20 cellular contexts compared by ENCODE assay signal in the genomic region with DNA sequence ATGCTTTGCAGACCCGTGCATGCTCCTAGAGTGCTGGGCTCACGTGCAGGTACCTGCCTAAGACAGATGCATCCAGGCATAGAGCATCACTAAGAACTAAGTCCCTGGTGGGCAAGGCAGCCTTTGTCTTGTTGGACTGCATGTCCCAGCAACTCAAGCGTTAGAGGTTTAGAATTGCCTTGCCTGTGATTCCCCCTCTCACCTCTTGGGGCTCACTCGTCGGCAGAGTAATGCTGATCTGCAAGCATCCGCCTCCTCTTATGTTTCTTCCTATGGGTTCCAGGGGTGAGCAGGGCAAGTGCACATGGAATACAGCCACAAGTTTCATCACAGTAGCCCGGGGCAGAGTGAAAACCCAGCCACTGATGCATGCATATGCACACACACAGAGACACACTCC.
DNase-seq lines count a peak whose midpoint lies in the region; ATAC-seq, FAIRE-seq and TF ChIP-seq lines count a peak whose summit lies in the region.
"Had no signal": no experiment of that assay in that cellular context is flagged by ENCODE, and none has a peak within 500 bp of the region (broad histone marks: within the 10 kb centered on the region; RNA-seq: fewer than 3 reads in every experiment).

No MANE protein-coding gene starts in this region.

- H3K4me1 ChIP-seq in NT2/D1 (ENCODE audit: insufficient read depth, insufficient read length) (peaks cover 2% of the 10 kb centered on the region), breast epithelium (no peaks in the 10 kb centered on the region)

- CTCF ChIA-PET in AG04450 (lab: Charles Lee), result no interaction called here

- ATAC-seq in HG02623 (IDR thresholded peaks at IDR 0.05; ENCODE audit: unreplicated experiment), result no peak

- no peaks in the 10 kb centered on the region for H3K4me1 Mint-ChIP-seq in T-helper 2 cell treated with Interferon-gamma antibody and Interleukin-4, amounts not matched to agents 5 μg/mL and 100 μg/mL, for 36 hours (ENCODE audit: low read depth)
- H3K4me1 Mint-ChIP-seq: activated naive CD4-positive, alpha-beta T cell treated with anti-CD3 and anti-CD28 coated beads, Interleukin-2, amount 10 ng/mL, durations not matched to agents 7 days and 5 days; brain; nephron progenitor cell had no signal

- no peaks in the 10 kb centered on the region for H3K27me3 Mint-ChIP-seq in T-helper 2 cell treated with Interferon-gamma antibody and Interleukin-4, amounts not matched to agents 5 μg/mL and 100 μg/mL, for 36 hours (ENCODE audit: low read depth)
- H3K27me3 Mint-ChIP-seq: activated naive CD4-positive, alpha-beta T cell treated with anti-CD3 and anti-CD28 coated beads, Interleukin-2, amount 10 ng/mL, durations not matched to agents 7 days and 5 days; brain had no signal

- intact Hi-C loops in breast epithelium (cut with DNase I; ENCODE audit: low total_unique reads), result no loop called here

- POLR2A ChIA-PET in AG04450 (lab: Yijun Ruan, JAX), result no interaction called here

- TF ChIP-seq CTCF in AG04450 (IDR thresholded peaks at IDR 0.05; ENCODE audit: low read depth, low read length) (peak; percentile 45), fibroblast of villous mesenchyme (IDR thresholded peaks at IDR 0.05; ENCODE audit: insufficient read depth, low read depth, low read length) (peak; percentile 34), breast epithelium (IDR thresholded peaks at IDR 0.05) (no peak)

- no peak overlapping the region for H3K27ac ChIP-seq in AG04450 (ENCODE audit: low read depth, low read length)
- H3K27ac ChIP-seq in breast epithelium, result no peak overlapping the region
- H3K27ac ChIP-seq: GM23248 had no signal

- no peak for DNase-seq in AG04450 (ENCODE audit: low read depth, low spot score)
- DNase-seq in GM19239 (ENCODE audit: insufficient read length, low spot score), result peak; percentile 1
- peak; percentile 0 for DNase-seq in NT2/D1 (ENCODE audit: low read depth, low spot score)
- peak; percentile 0 for DNase-seq in fibroblast of villous mesenchyme (ENCODE audit: low read depth)
- DNase-seq in T-helper 2 cell treated with Interferon-gamma antibody and Interleukin-4, amounts not matched to agents 5 μg/mL and 100 μg/mL, for 36 hours (ENCODE audit: low spot score), result no peak
- DNase-seq in NCI-H526 (lab: John Stamatoyannopoulos, UW), result no peak
- no peak for DNase-seq in breast epithelium (ENCODE audit: low spot score in 2 of 2)
- DNase-seq: activated CD4-positive, CD25-positive, alpha-beta regulatory T cell; activated CD8-positive, alpha-beta memory T cell treated with anti-CD3 and anti-CD28 coated beads, Interleukin-2, amount 50 U/mL, for 4 hours; activated naive CD4-positive, alpha-beta T cell treated with anti-CD3 and anti-CD28 coated beads, Interleukin-2, amount 10 ng/mL, durations not matched to agents 7 days and 5 days; GM23248; KBM-7; NCI-H1694 treated with DMSO at 0.1 percent for 48 hours; NCI-H524; nephron progenitor cell; retina; stimulated activated CD8-positive, alpha-beta memory T cell treated with anti-CD3 and anti-CD28 coated beads, Interleukin-4, amount 100 ng/mL, for 48 hours had no signal

- no peak overlapping the region for H3K9ac ChIP-seq in NT2/D1 (ENCODE audit: insufficient read length, low read depth)
- H3K9ac ChIP-seq: GM23248 had no signal

- H3K9me3 Mint-ChIP-seq in T-helper 2 cell treated with Interferon-gamma antibody and Interleukin-4, amounts not matched to agents 5 μg/mL and 100 μg/mL, for 36 hours, result no peaks in the 10 kb centered on the region
- H3K9me3 Mint-ChIP-seq: brain, nephron progenitor cell had no signal

- H3K36me3 Mint-ChIP-seq in T-helper 2 cell treated with Interferon-gamma antibody and Interleukin-4, amounts not matched to agents 5 μg/mL and 100 μg/mL, for 36 hours (ENCODE audit: low read depth), result no peaks in the 10 kb centered on the region
- H3K36me3 Mint-ChIP-seq: activated naive CD4-positive, alpha-beta T cell treated with anti-CD3 and anti-CD28 coated beads, Interleukin-2, amount 10 ng/mL, durations not matched to agents 7 days and 5 days; brain had no signal

- H3K4me3 ChIP-seq in AG04450 (ENCODE audit: low read depth, low read length), result no peak overlapping the region
- no peak overlapping the region for H3K4me3 ChIP-seq in NT2/D1 (ENCODE audit: insufficient read length, low read depth)
- no peak overlapping the region for H3K4me3 ChIP-seq in fibroblast of villous mesenchyme (ENCODE audit: low read depth, low read length)
- H3K4me3 ChIP-seq in breast epithelium, result no peak overlapping the region
- H3K4me3 ChIP-seq: GM23248, lung had no signal

- H3K27ac Mint-ChIP-seq in T-helper 2 cell treated with Interferon-gamma antibody and Interleukin-4, amounts not matched to agents 5 μg/mL and 100 μg/mL, for 36 hours, result no peak overlapping the region
- H3K27ac Mint-ChIP-seq: activated naive CD4-positive, alpha-beta T cell treated with anti-CD3 and anti-CD28 coated beads, Interleukin-2, amount 10 ng/mL, durations not matched to agents 7 days and 5 days; brain; nephron progenitor cell had no signal

- H3K4me3 Mint-ChIP-seq in T-helper 2 cell treated with Interferon-gamma antibody and Interleukin-4, amounts not matched to agents 5 μg/mL and 100 μg/mL, for 36 hours, result no peak overlapping the region
- H3K4me3 Mint-ChIP-seq: activated naive CD4-positive, alpha-beta T cell treated with anti-CD3 and anti-CD28 coated beads, Interleukin-2, amount 10 ng/mL, durations not matched to agents 7 days and 5 days; brain; nephron progenitor cell had no signal

- no peak for FAIRE-seq in GM19239 (lab: Jason Lieb, UNC)

- H3K36me3 ChIP-seq in NT2/D1 (ENCODE audit: insufficient read depth, insufficient read length, low read length), result no peaks in the 10 kb centered on the region
- H3K36me3 ChIP-seq in breast epithelium, result no peaks in the 10 kb centered on the region

- no peaks in the 10 kb centered on the region for H3K27me3 ChIP-seq in AG04450 (ENCODE audit: control insufficient read depth, insufficient read depth, low read length)
- no peaks in the 10 kb centered on the region for H3K27me3 ChIP-seq in NT2/D1 (ENCODE audit: insufficient read depth, insufficient read length)
- no peaks in the 10 kb centered on the region for H3K27me3 ChIP-seq in breast epithelium

- TF ChIP-seq POLR2A in breast epithelium (IDR thresholded peaks at IDR 0.05), result no peak

- no peaks in the 10 kb centered on the region for H3K9me3 ChIP-seq in AG04450 (ENCODE audit: control insufficient read depth, insufficient read depth, low read length)
- H3K9me3 ChIP-seq in NT2/D1 (ENCODE audit: insufficient read depth, low read length), result no peaks in the 10 kb centered on the region
- no peaks in the 10 kb centered on the region for H3K9me3 ChIP-seq in breast epithelium

Comparison
In these comparisons a context has a peak if more than half of its experiments do, and no peak if none do; other contexts are left out.
1. DNase-seq: peak in GM19239 (single experiment), NT2/D1 (single experiment) and fibroblast of villous mesenchyme (single experiment); none in AG04450 (single experiment), T-helper 2 cell treated with Interferon-gamma antibody and Interleukin-4, amounts not matched to agents 5 μg/mL and 100 μg/mL, for 36 hours (single experiment), NCI-H526 (0 of 2) and breast epithelium (0 of 2).
2. CTCF ChIP-seq: peak in AG04450 (single experiment) and fibroblast of villous mesenchyme (single experiment); none in breast epithelium (0 of 3).